Comparison of ENCODE assay signal across 20 cellular contexts in the genomic region with DNA sequence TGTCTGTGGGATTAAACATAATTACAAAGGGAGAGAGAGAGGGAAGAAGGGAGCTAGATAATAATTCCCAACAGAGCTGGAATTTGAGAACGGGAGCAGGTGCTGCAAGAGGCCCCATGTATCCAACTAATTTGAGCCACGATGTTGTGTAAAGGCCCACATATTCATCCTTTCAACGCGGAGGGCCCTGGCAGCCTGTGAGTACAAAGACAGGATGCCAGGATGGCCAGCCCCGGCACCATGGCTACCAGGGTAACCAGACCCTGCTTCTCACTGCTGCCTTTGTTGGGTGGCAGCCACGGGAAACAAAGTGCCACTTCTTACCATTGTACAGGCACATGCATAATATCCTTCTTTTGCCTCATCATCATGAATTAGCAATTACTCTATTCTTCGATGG.
A peak's percentile ranks its signal among the peaks of the same experiment; 100 is the strongest.
DNase-seq lines count a peak whose midpoint lies in the region; ATAC-seq and TF ChIP-seq lines count a peak whose summit lies in the region.
"Had no signal": no experiment of that assay in that cellular context is flagged by ENCODE, and none has a peak within 500 bp of the region (broad histone marks: within the 10 kb centered on the region; RNA-seq: fewer than 3 reads in every experiment).

No MANE protein-coding gene starts in this region.

- H3K27me3 Mint-ChIP-seq in brain: no peaks in the 10 kb centered on the region
- no peaks in the 10 kb centered on the region for H3K27me3 Mint-ChIP-seq in activated naive CD4-positive, alpha-beta T cell treated with anti-CD3 and anti-CD28 coated beads, Interleukin-2, amount 10 ng/mL, durations not matched to agents 7 days and 5 days
- H3K27me3 Mint-ChIP-seq: central memory CD8-positive, alpha-beta T cell; stimulated activated naive B cell treated with anti-CD40 and anti-IgM and Interleukin-4, amounts not matched to agents 10 μg/mL and 1 μg/mL and 100 μg/mL, for 72 hours had no signal

- peaks cover 0 to 5% (median 3%) of the 10 kb centered on the region in 5 experiments for H3K9me3 Mint-ChIP-seq in brain
- H3K9me3 Mint-ChIP-seq in activated naive CD4-positive, alpha-beta T cell treated with anti-CD3 and anti-CD28 coated beads, Interleukin-2, amount 10 ng/mL, durations not matched to agents 7 days and 5 days: no peaks in the 10 kb centered on the region

- H3K27ac ChIP-seq in substantia nigra (ENCODE audit: low read depth, low read length, poor library complexity, severe bottlenecking): peak overlapping the region; percentile 47
- H3K27ac ChIP-seq: BLaER1, pancreas, RWPE1, spleen had no signal

- peak overlapping the region; percentile 78 to 92 (median 88) for H3K27ac Mint-ChIP-seq in brain
- H3K27ac Mint-ChIP-seq in activated naive CD4-positive, alpha-beta T cell treated with anti-CD3 and anti-CD28 coated beads, Interleukin-2, amount 10 ng/mL, durations not matched to agents 7 days and 5 days: no peak overlapping the region
- H3K27ac Mint-ChIP-seq: stimulated activated naive B cell treated with anti-CD40 and anti-IgM and Interleukin-4, amounts not matched to agents 10 μg/mL and 1 μg/mL and 100 μg/mL, for 72 hours had no signal

- H3K4me3 Mint-ChIP-seq in brain: peak overlapping the region in 1 of 5 experiments; percentile 64
- no peak overlapping the region for H3K4me3 Mint-ChIP-seq in activated naive CD4-positive, alpha-beta T cell treated with anti-CD3 and anti-CD28 coated beads, Interleukin-2, amount 10 ng/mL, durations not matched to agents 7 days and 5 days
- H3K4me3 Mint-ChIP-seq: central memory CD8-positive, alpha-beta T cell; stimulated activated naive B cell treated with anti-CD40 and anti-IgM and Interleukin-4, amounts not matched to agents 10 μg/mL and 1 μg/mL and 100 μg/mL, for 72 hours had no signal

- TF ChIP-seq CTCF in brain (conservative IDR thresholded peaks at IDR 0.05): no peak

- no peak for ATAC-seq in GM21723 (IDR thresholded peaks at IDR 0.05; ENCODE audit: unreplicated experiment)
- ATAC-seq: left lobe of liver; pancreas; stimulated activated naive B cell treated with anti-CD40 and anti-IgM and Interleukin-4, amounts not matched to agents 10 μg/mL and 1 μg/mL and 100 μg/mL, for 72 hours had no signal

- H3K36me3 Mint-ChIP-seq in brain: peaks cover 4% of the 10 kb centered on the region
- no peaks in the 10 kb centered on the region for H3K36me3 Mint-ChIP-seq in activated naive CD4-positive, alpha-beta T cell treated with anti-CD3 and anti-CD28 coated beads, Interleukin-2, amount 10 ng/mL, durations not matched to agents 7 days and 5 days
- H3K36me3 Mint-ChIP-seq: stimulated activated naive B cell treated with anti-CD40 and anti-IgM and Interleukin-4, amounts not matched to agents 10 μg/mL and 1 μg/mL and 100 μg/mL, for 72 hours had no signal

- peak; percentile 78 for DNase-seq in NCI-H1436 treated with DMSO at 0.1 percent for 48 hours (lab: John Stamatoyannopoulos, UW)
- DNase-seq in NCI-H2196 treated with DMSO at 0.1 percent for 48 hours (lab: John Stamatoyannopoulos, UW; ENCODE audit: unreplicated experiment): peak; percentile 72
- peak in 43 of 49 donors; percentile 3 to 78 (median 51) for DNase-seq in substantia nigra (lab: John Stamatoyannopoulos, UW)
- no peak for DNase-seq in activated naive CD4-positive, alpha-beta T cell treated with anti-CD3 and anti-CD28 coated beads, Interleukin-2, amount 10 ng/mL, durations not matched to agents 7 days and 5 days
- no peak for DNase-seq in AG08395 (ENCODE audit: low spot score)
- DNase-seq: activated CD4-positive, alpha-beta T cell treated with anti-CD3 and anti-CD28 coated beads, Interleukin-2, amount 50 U/mL, for 1 hour; activated T-cell treated with anti-CD3 and anti-CD28 coated beads, Interleukin-2, amount 50 U/mL, for 48 hours; DMS79 treated with DMSO at 0.1 percent for 48 hours; IMR-90; MM.1S; pancreas; spleen; stimulated activated naive B cell treated with anti-CD40 and anti-IgM and Interleukin-4, amounts not matched to agents 10 μg/mL and 1 μg/mL and 100 μg/mL, for 72 hours; trophoblast cell had no signal

- CTCF ChIA-PET in activated naive CD4-positive, alpha-beta T cell treated with anti-CD3 and anti-CD28 coated beads, Interleukin-2, amount 10 ng/mL, durations not matched to agents 7 days and 5 days (lab: Charles Lee): no interaction called here

- H3K4me1 Mint-ChIP-seq in brain: peaks cover 60% of the 10 kb centered on the region
- no peaks in the 10 kb centered on the region for H3K4me1 Mint-ChIP-seq in activated naive CD4-positive, alpha-beta T cell treated with anti-CD3 and anti-CD28 coated beads, Interleukin-2, amount 10 ng/mL, durations not matched to agents 7 days and 5 days
- H3K4me1 Mint-ChIP-seq: central memory CD8-positive, alpha-beta T cell; stimulated activated naive B cell treated with anti-CD40 and anti-IgM and Interleukin-4, amounts not matched to agents 10 μg/mL and 1 μg/mL and 100 μg/mL, for 72 hours had no signal

Comparison
In these comparisons a context has a peak if more than half of its experiments do, and no peak if none do; other contexts are left out.
1. DNase-seq: peak in NCI-H1436 treated with DMSO at 0.1 percent for 48 hours (single experiment), NCI-H2196 treated with DMSO at 0.1 percent for 48 hours (single experiment) and substantia nigra (43 of 49); none in activated naive CD4-positive, alpha-beta T cell treated with anti-CD3 and anti-CD28 coated beads, Interleukin-2, amount 10 ng/mL, durations not matched to agents 7 days and 5 days (single experiment) and AG08395 (single experiment).